In the genomic region with DNA sequence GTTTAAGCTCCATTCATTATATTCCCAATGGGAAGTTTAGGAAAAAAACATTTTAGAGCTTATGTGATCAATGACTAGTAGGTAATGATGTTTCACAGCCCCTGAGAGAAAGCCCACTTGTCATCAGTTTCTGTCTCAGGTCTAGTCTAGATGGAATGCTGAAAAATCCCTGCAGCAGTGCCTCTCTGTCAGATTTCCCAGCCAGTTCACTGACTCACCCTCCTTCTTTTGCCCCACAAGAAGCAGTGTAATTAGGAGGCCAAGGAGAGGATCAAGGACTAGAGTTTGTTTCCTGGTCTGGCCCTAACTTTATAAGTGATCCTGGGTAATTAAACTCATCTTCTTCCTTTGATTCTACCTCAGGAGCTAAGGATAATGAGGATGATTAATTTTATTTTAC, we compare ENCODE assay signal across 1 cellular context.
TF ChIP-seq lines count a peak whose summit lies in the region.

No MANE protein-coding gene starts in this region.

TF ChIP-seq in WTC11, 78 proteins besides CTCF, POLR2A, EP300 and RAD21 (continued from another document):
- no peak for TF ChIP-seq ZNF416 (CRISPR knock-in tag; IDR thresholded peaks at IDR 0.05)
- no peak for TF ChIP-seq GTF2I (CRISPR knock-in tag; conservative IDR thresholded peaks at IDR 0.05)
- TF ChIP-seq MXD4 (CRISPR knock-in tag; IDR thresholded peaks at IDR 0.05; ENCODE audit: borderline replicate concordance), result no peak
- no peak for TF ChIP-seq IRF2 (CRISPR knock-in tag; IDR thresholded peaks at IDR 0.05; ENCODE audit: borderline replicate concordance, low read depth)
- no peak for TF ChIP-seq ZNF396 (CRISPR knock-in tag; IDR thresholded peaks at IDR 0.05; ENCODE audit: borderline replicate concordance)
- TF ChIP-seq FOXK1 (CRISPR knock-in tag; IDR thresholded peaks at IDR 0.05), result no peak
- TF ChIP-seq GRHL2 (CRISPR knock-in tag; IDR thresholded peaks at IDR 0.05; ENCODE audit: insufficient replicate concordance, severe bottlenecking), result no peak
- TF ChIP-seq, protein P1, sequence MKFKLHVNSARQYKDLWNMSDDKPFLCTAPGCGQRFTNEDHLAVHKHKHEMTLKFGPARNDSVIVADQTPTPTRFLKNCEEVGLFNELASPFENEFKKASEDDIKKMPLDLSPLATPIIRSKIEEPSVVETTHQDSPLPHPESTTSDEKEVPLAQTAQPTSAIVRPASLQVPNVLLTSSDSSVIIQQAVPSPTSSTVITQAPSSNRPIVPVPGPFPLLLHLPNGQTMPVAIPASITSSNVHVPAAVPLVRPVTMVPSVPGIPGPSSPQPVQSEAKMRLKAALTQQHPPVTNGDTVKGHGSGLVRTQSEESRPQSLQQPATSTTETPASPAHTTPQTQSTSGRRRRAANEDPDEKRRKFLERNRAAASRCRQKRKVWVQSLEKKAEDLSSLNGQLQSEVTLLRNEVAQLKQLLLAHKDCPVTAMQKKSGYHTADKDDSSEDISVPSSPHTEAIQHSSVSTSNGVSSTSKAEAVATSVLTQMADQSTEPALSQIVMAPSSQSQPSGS (CRISPR knock-in tag; IDR thresholded peaks at IDR 0.05; ENCODE audit: borderline replicate concordance, low read depth), result no peak
- no peak for TF ChIP-seq CREM (CRISPR knock-in tag; IDR thresholded peaks at IDR 0.05)
- TF ChIP-seq, protein P2, sequence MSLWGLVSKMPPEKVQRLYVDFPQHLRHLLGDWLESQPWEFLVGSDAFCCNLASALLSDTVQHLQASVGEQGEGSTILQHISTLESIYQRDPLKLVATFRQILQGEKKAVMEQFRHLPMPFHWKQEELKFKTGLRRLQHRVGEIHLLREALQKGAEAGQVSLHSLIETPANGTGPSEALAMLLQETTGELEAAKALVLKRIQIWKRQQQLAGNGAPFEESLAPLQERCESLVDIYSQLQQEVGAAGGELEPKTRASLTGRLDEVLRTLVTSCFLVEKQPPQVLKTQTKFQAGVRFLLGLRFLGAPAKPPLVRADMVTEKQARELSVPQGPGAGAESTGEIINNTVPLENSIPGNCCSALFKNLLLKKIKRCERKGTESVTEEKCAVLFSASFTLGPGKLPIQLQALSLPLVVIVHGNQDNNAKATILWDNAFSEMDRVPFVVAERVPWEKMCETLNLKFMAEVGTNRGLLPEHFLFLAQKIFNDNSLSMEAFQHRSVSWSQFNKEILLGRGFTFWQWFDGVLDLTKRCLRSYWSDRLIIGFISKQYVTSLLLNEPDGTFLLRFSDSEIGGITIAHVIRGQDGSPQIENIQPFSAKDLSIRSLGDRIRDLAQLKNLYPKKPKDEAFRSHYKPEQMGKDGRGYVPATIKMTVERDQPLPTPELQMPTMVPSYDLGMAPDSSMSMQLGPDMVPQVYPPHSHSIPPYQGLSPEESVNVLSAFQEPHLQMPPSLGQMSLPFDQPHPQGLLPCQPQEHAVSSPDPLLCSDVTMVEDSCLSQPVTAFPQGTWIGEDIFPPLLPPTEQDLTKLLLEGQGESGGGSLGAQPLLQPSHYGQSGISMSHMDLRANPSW (CRISPR knock-in tag; conservative IDR thresholded peaks at IDR 0.05; ENCODE audit: low read depth), result no peak
- TF ChIP-seq NFYB (CRISPR knock-in tag; conservative IDR thresholded peaks at IDR 0.05; ENCODE audit: low read depth), result no peak
- TF ChIP-seq NFE2L1 (CRISPR knock-in tag; IDR thresholded peaks at IDR 0.05), result no peak
TF ChIP-seq in WTC11: peak in this region for 0.
